ENCODE assay signal across 1 cellular context in genomic region chr1:10630661-10631120, GRCh38.
TF ChIP-seq lines count a peak whose summit lies in the region.

No MANE protein-coding gene starts in this region.

TF ChIP-seq in HepG2, 621 proteins besides CTCF, POLR2A, EP300 and RAD21 (continued from another document):
- TF ChIP-seq ZNF275 (CRISPR knock-in tag; IDR thresholded peaks at IDR 0.05; ENCODE audit: borderline replicate concordance): no peak
- TF ChIP-seq HNRNPLL (IDR thresholded peaks at IDR 0.05; ENCODE audit: low read depth, low read length, poor library complexity, severe bottlenecking): no peak
- TF ChIP-seq POGK (CRISPR knock-in tag; conservative IDR thresholded peaks at IDR 0.05): no peak
- TF ChIP-seq NCOA2 (CRISPR knock-in tag; IDR thresholded peaks at IDR 0.05): no peak
- no peak for TF ChIP-seq ZNF160 (CRISPR knock-in tag; IDR thresholded peaks at IDR 0.05)
- no peak for TF ChIP-seq NFYB (CRISPR knock-in tag; IDR thresholded peaks at IDR 0.05)
- no peak for TF ChIP-seq MTA1 (CRISPR knock-in tag; IDR thresholded peaks at IDR 0.05; ENCODE audit: borderline replicate concordance)
- TF ChIP-seq ZBTB40 (IDR thresholded peaks at IDR 0.05): no peak
- TF ChIP-seq ZBTB40 (CRISPR knock-in tag; IDR thresholded peaks at IDR 0.05): no peak
- no peak for TF ChIP-seq ZNF142 (CRISPR knock-in tag; IDR thresholded peaks at IDR 0.05)
- TF ChIP-seq ZNF563 (CRISPR knock-in tag; IDR thresholded peaks at IDR 0.05): no peak
- no peak for TF ChIP-seq IKZF4 (CRISPR knock-in tag; IDR thresholded peaks at IDR 0.05; ENCODE audit: borderline replicate concordance, low read depth, not compliant biosample characterization)
- no peak for TF ChIP-seq SETDB1 (CRISPR knock-in tag; IDR thresholded peaks at IDR 0.05; ENCODE audit: borderline replicate concordance)
- TF ChIP-seq RNF2 (conservative IDR thresholded peaks at IDR 0.05; ENCODE audit: low read depth): no peak
- no peak for TF ChIP-seq HBP1 (CRISPR knock-in tag; IDR thresholded peaks at IDR 0.05; ENCODE audit: low read depth)
- TF ChIP-seq USF2 (IDR thresholded peaks at IDR 0.05; ENCODE audit: low read depth, low read length): no peak
- TF ChIP-seq USF2 (CRISPR knock-in tag; IDR thresholded peaks at IDR 0.05; ENCODE audit: borderline replicate concordance): no peak
- TF ChIP-seq HMGA1 (CRISPR knock-in tag; conservative IDR thresholded peaks at IDR 0.05): no peak
- TF ChIP-seq NFRKB (IDR thresholded peaks at IDR 0.05): no peak
- TF ChIP-seq HMG20A (CRISPR knock-in tag; IDR thresholded peaks at IDR 0.05; ENCODE audit: borderline replicate concordance): no peak
